ENCODE assay signal across 10 cellular contexts in genomic region chr16:52069866-52070265, GRCh38.
A peak's percentile ranks its signal among the peaks of the same experiment; 100 is the strongest.
DNase-seq lines count a peak whose midpoint lies in the region; ATAC-seq, FAIRE-seq and TF ChIP-seq lines count a peak whose summit lies in the region.
"Had no signal": no experiment of that assay in that cellular context is flagged by ENCODE, and none has a peak within 500 bp of the region (broad histone marks: within the 10 kb centered on the region; RNA-seq: fewer than 3 reads in every experiment).

No MANE protein-coding gene starts in this region.

- H2AFZ ChIP-seq in astrocyte (ENCODE audit: low read depth, low read length): no peak overlapping the region
- no peak overlapping the region for H2AFZ ChIP-seq in mesenchymal stem cell (ENCODE audit: low read depth, low read length)

- no peaks in the 10 kb centered on the region for H3K27me3 Mint-ChIP-seq in astrocyte (ENCODE audit: low read depth, unreplicated experiment)
- H3K27me3 Mint-ChIP-seq in stimulated activated memory B cell treated with anti-CD40 and anti-IgM and Interleukin-4, amounts not matched to agents 10 μg/mL and 1 μg/mL and 100 μg/mL, for 72 hours: no peaks in the 10 kb centered on the region
- H3K27me3 Mint-ChIP-seq: dendritic cell treated with granulocyte-macrophage colony-stimulating factor and Interleukin-4, amounts not matched to agents 40 ng/mL and 50 ng/mL, for 4 days had no signal

- TF ChIP-seq EP300 in gastroesophageal sphincter (IDR thresholded peaks at IDR 0.05): no peak

- no peaks in the 10 kb centered on the region for H3K79me2 ChIP-seq in astrocyte (ENCODE audit: insufficient read depth, low read length)

- H2AK5ac ChIP-seq in mesenchymal stem cell (ENCODE audit: low read length, severe bottlenecking): no peak overlapping the region

- H3K9me3 ChIP-seq in astrocyte (ENCODE audit: insufficient read depth, low read depth, low read length) (no peaks in the 10 kb centered on the region), mesenchymal stem cell (ENCODE audit: control insufficient read depth, low read length) (no peaks in the 10 kb centered on the region), gastroesophageal sphincter (no peaks in the 10 kb centered on the region)

- no peak overlapping the region for H3K14ac ChIP-seq in mesenchymal stem cell (ENCODE audit: low read length in 2 of 2)

- no peak for ATAC-seq in stimulated activated memory B cell treated with anti-CD40 and anti-IgM and Interleukin-4, amounts not matched to agents 10 μg/mL and 1 μg/mL and 100 μg/mL, for 72 hours
- no peak for ATAC-seq in gastroesophageal sphincter

- no peaks in the 10 kb centered on the region for H3K9me3 Mint-ChIP-seq in astrocyte (ENCODE audit: unreplicated experiment)
- H3K9me3 Mint-ChIP-seq in stimulated activated memory B cell treated with anti-CD40 and anti-IgM and Interleukin-4, amounts not matched to agents 10 μg/mL and 1 μg/mL and 100 μg/mL, for 72 hours: peaks cover 2% of the 10 kb centered on the region
- H3K9me3 Mint-ChIP-seq: dendritic cell treated with granulocyte-macrophage colony-stimulating factor and Interleukin-4, amounts not matched to agents 40 ng/mL and 50 ng/mL, for 4 days had no signal

- H3K27ac ChIP-seq in astrocyte (ENCODE audit: low read depth, low read length) (no peak overlapping the region), mesenchymal stem cell (ENCODE audit: low read length, poor library complexity, severe bottlenecking) (no peak overlapping the region), gastroesophageal sphincter (no peak overlapping the region)

- no peak overlapping the region for H2BK12ac ChIP-seq in mesenchymal stem cell (ENCODE audit: low read length in 2 of 2)

- no peaks in the 10 kb centered on the region for H3K4me1 ChIP-seq in astrocyte (ENCODE audit: insufficient read depth, low read length)
- peaks cover 1% of the 10 kb centered on the region for H3K4me1 ChIP-seq in mesenchymal stem cell (ENCODE audit: control insufficient read depth, insufficient read depth, low read depth, low read length)
- no peaks in the 10 kb centered on the region for H3K4me1 ChIP-seq in gastroesophageal sphincter

- H3K36me3 Mint-ChIP-seq in astrocyte (ENCODE audit: low read depth, unreplicated experiment): no peaks in the 10 kb centered on the region
- no peaks in the 10 kb centered on the region for H3K36me3 Mint-ChIP-seq in stimulated activated memory B cell treated with anti-CD40 and anti-IgM and Interleukin-4, amounts not matched to agents 10 μg/mL and 1 μg/mL and 100 μg/mL, for 72 hours

- no peak overlapping the region for H3K9ac ChIP-seq in astrocyte (ENCODE audit: low read length)
- no peak overlapping the region for H3K9ac ChIP-seq in mesenchymal stem cell (ENCODE audit: low read length)

- no peak overlapping the region for H3K27ac Mint-ChIP-seq in astrocyte (ENCODE audit: unreplicated experiment)
- no peak overlapping the region for H3K27ac Mint-ChIP-seq in stimulated activated memory B cell treated with anti-CD40 and anti-IgM and Interleukin-4, amounts not matched to agents 10 μg/mL and 1 μg/mL and 100 μg/mL, for 72 hours
- H3K27ac Mint-ChIP-seq: dendritic cell treated with granulocyte-macrophage colony-stimulating factor and Interleukin-4, amounts not matched to agents 40 ng/mL and 50 ng/mL, for 4 days had no signal

- no peak overlapping the region for H2BK5ac ChIP-seq in mesenchymal stem cell (ENCODE audit: low read depth, low read length, poor library complexity, severe bottlenecking)

- no peak overlapping the region for H3K4me2 ChIP-seq in astrocyte (ENCODE audit: low read length)
- H3K4me2 ChIP-seq in mesenchymal stem cell (ENCODE audit: low read length, poor library complexity, severe bottlenecking): no peak overlapping the region

- no peak for DNase-seq in D721Med (ENCODE audit: insufficient read length, low spot score)
- peak; percentile 63 for DNase-seq in NCI-H146 (lab: John Stamatoyannopoulos, UW)
- peak; percentile 14 for DNase-seq in astrocyte (ENCODE audit: low read depth)
- DNase-seq in mesenchymal stem cell: peak; percentile 25
- DNase-seq in T-helper 2 cell: no peak
- DNase-seq in HTR-8/SVneo (ENCODE audit: insufficient read length, low spot score): no peak
- DNase-seq: NCI-H226 had no signal

- no peak overlapping the region for H4K8ac ChIP-seq in mesenchymal stem cell (ENCODE audit: low read length)

- TF ChIP-seq CTCF in D721Med (IDR thresholded peaks at IDR 0.05; ENCODE audit: insufficient read depth, missing control alignments) (peak; percentile 32), astrocyte (IDR thresholded peaks at IDR 0.05; ENCODE audit: insufficient read depth, low read depth, low read length) (peak; percentile 53), gastroesophageal sphincter (IDR thresholded peaks at IDR 0.05) (no peak)

- H4K20me1 ChIP-seq in astrocyte (ENCODE audit: insufficient read depth, low read length): no peaks in the 10 kb centered on the region

- no peak overlapping the region for H3K4me3 ChIP-seq in astrocyte (ENCODE audit: insufficient read depth, low read depth, low read length)
- no peak overlapping the region for H3K4me3 ChIP-seq in mesenchymal stem cell (ENCODE audit: insufficient read depth in 1 of 2, low read depth in 1 of 2, low read length in 2 of 2)
- H3K4me3 ChIP-seq in gastroesophageal sphincter: no peak overlapping the region

- no peak overlapping the region for H4K91ac ChIP-seq in mesenchymal stem cell (ENCODE audit: low read length)

- no peak overlapping the region for H3K23ac ChIP-seq in mesenchymal stem cell (ENCODE audit: low read length in 2 of 2)

- FAIRE-seq in D721Med (lab: Jason Lieb, UNC): no peak
- peak; percentile 60 for FAIRE-seq in astrocyte (lab: Jason Lieb, UNC)
- no peak for FAIRE-seq in HTR-8/SVneo (lab: Jason Lieb, UNC)

- H3K27me3 ChIP-seq in astrocyte (ENCODE audit: insufficient read depth, low read length) (no peaks in the 10 kb centered on the region), mesenchymal stem cell (ENCODE audit: control insufficient read depth in 1 of 2, insufficient read depth in 1 of 2, low read length in 2 of 2) (no peaks in the 10 kb centered on the region), gastroesophageal sphincter (no peaks in the 10 kb centered on the region)

- H2BK15ac ChIP-seq in mesenchymal stem cell (ENCODE audit: low read depth, poor library complexity, severe bottlenecking): no peak overlapping the region

- no peak overlapping the region for H3K18ac ChIP-seq in mesenchymal stem cell (ENCODE audit: low read depth in 1 of 2, low read length in 2 of 2)

- H2BK120ac ChIP-seq in mesenchymal stem cell (ENCODE audit: low read depth, low read length): no peak overlapping the region

- no peak for TF ChIP-seq POLR2A in gastroesophageal sphincter (IDR thresholded peaks at IDR 0.05)

- H3K4me1 Mint-ChIP-seq in astrocyte (ENCODE audit: low read depth, unreplicated experiment): no peaks in the 10 kb centered on the region
- no peaks in the 10 kb centered on the region for H3K4me1 Mint-ChIP-seq in stimulated activated memory B cell treated with anti-CD40 and anti-IgM and Interleukin-4, amounts not matched to agents 10 μg/mL and 1 μg/mL and 100 μg/mL, for 72 hours

- no peaks in the 10 kb centered on the region for H3K79me1 ChIP-seq in mesenchymal stem cell (replicated peaks; ENCODE audit: low read length, poor library complexity, severe bottlenecking)

- H3K4me3 Mint-ChIP-seq in astrocyte (ENCODE audit: unreplicated experiment): no peak overlapping the region
- no peak overlapping the region for H3K4me3 Mint-ChIP-seq in stimulated activated memory B cell treated with anti-CD40 and anti-IgM and Interleukin-4, amounts not matched to agents 10 μg/mL and 1 μg/mL and 100 μg/mL, for 72 hours
- H3K4me3 Mint-ChIP-seq: dendritic cell treated with granulocyte-macrophage colony-stimulating factor and Interleukin-4, amounts not matched to agents 40 ng/mL and 50 ng/mL, for 4 days had no signal

- 8% methylated on average over 3 of the region's 3 CpGs for WGBS in mesenchymal stem cell
- 6 to 29% methylated on average over 3 of the region's 3 CpGs for WGBS in gastroesophageal sphincter (ENCODE audit: low coverage in 1 of 2), 2 donors

- H3K4ac ChIP-seq in mesenchymal stem cell (ENCODE audit: low read depth in 1 of 2, low read length in 2 of 2): no peak overlapping the region

- H3K36me3 ChIP-seq in astrocyte (ENCODE audit: insufficient read depth, low read length): no peaks in the 10 kb centered on the region
- H3K36me3 ChIP-seq in mesenchymal stem cell (ENCODE audit: control insufficient read depth in 1 of 2, insufficient read depth in 2 of 2, low read depth in 1 of 2, low read length in 2 of 2): no peaks in the 10 kb centered on the region
- no peaks in the 10 kb centered on the region for H3K36me3 ChIP-seq in gastroesophageal sphincter

Comparison
In these comparisons a context has a peak if more than half of its experiments do, and no peak if none do; other contexts are left out.
1. DNase-seq: peak in NCI-H146 (single experiment), astrocyte (single experiment) and mesenchymal stem cell (single experiment); none in D721Med (single experiment), T-helper 2 cell (0 of 5) and HTR-8/SVneo (single experiment).
2. CTCF ChIP-seq: peak in D721Med (single experiment) and astrocyte (single experiment); none in gastroesophageal sphincter (0 of 4).